8 cellular contexts compared by ENCODE assay signal in genomic region chr19:12800344-12800732, GRCh38. TPM values are rescaled to one million over a fixed set of nuclear protein-coding genes. Genes with fewer than 3 reads are reported as not detected.
A peak's percentile ranks its signal among the peaks of the same experiment; 100 is the strongest.
DNase-seq lines count a peak whose midpoint lies in the region; ATAC-seq and TF ChIP-seq lines count a peak whose summit lies in the region.
"Had no signal": no experiment of that assay in that cellular context is flagged by ENCODE, and none has a peak within 500 bp of the region (broad histone marks: within the 10 kb centered on the region; RNA-seq: fewer than 3 reads in every experiment).

No MANE protein-coding gene starts in this region.

- no peak for DNase-seq in activated CD4-positive, alpha-beta T cell treated with anti-CD3 and anti-CD28 coated beads for 36 hours
- DNase-seq in activated CD4-positive, alpha-beta T cell treated with anti-CD3 and anti-CD28 coated beads for 1 hour, result no peak
- DNase-seq in endodermal cell, result no peak
- no peak for DNase-seq in stimulated activated effector memory CD8-positive, alpha-beta T cell treated with anti-CD3 and anti-CD28 coated beads, Interleukin-12 subunit alpha, Interleukin-12 subunit beta, amount 100 ng/mL, for 72 hours (ENCODE audit: low spot score in 2 of 2)
- no peak for DNase-seq in GM20000 (ENCODE audit: low spot score)
- no peak for DNase-seq in GM10266 (ENCODE audit: extremely low spot score)

- no peaks in the 10 kb centered on the region for H3K27me3 Mint-ChIP-seq in activated CD4-positive, alpha-beta T cell treated with anti-CD3 and anti-CD28 coated beads for 36 hours
- peaks cover 6% of the 10 kb centered on the region for H3K27me3 Mint-ChIP-seq in endodermal cell (ENCODE audit: insufficient read depth)

- H3K27ac Mint-ChIP-seq in activated CD4-positive, alpha-beta T cell treated with anti-CD3 and anti-CD28 coated beads for 36 hours, result no peak overlapping the region
- no peak overlapping the region for H3K27ac Mint-ChIP-seq in endodermal cell
- peak overlapping the region; percentile 88 for H3K27ac Mint-ChIP-seq in stimulated activated effector memory CD8-positive, alpha-beta T cell treated with anti-CD3 and anti-CD28 coated beads, Interleukin-12 subunit alpha, Interleukin-12 subunit beta, amount 100 ng/mL, for 72 hours

- H3K9me3 Mint-ChIP-seq in activated CD4-positive, alpha-beta T cell treated with anti-CD3 and anti-CD28 coated beads for 36 hours (ENCODE audit: low read depth), result no peaks in the 10 kb centered on the region
- H3K9me3 Mint-ChIP-seq in endodermal cell, result no peaks in the 10 kb centered on the region
- H3K9me3 Mint-ChIP-seq in stimulated activated effector memory CD8-positive, alpha-beta T cell treated with anti-CD3 and anti-CD28 coated beads, Interleukin-12 subunit alpha, Interleukin-12 subunit beta, amount 100 ng/mL, for 72 hours, result no peaks in the 10 kb centered on the region

- H3K4me1 ChIP-seq in endodermal cell (ENCODE audit: control insufficient read depth, insufficient read depth, low read length), result peaks cover 8% of the 10 kb centered on the region

- no peak overlapping the region for H3K27ac ChIP-seq in endodermal cell (ENCODE audit: low read depth, low read length)
- H3K27ac ChIP-seq: A549, epithelial cell of prostate had no signal

- TF ChIP-seq CTCF in endodermal cell (conservative IDR thresholded peaks at IDR 0.05) (no peak), GM20000 (IDR thresholded peaks at IDR 0.05; ENCODE audit: extremely low read depth, missing control alignments) (no peak), GM10266 (IDR thresholded peaks at IDR 0.05; ENCODE audit: control insufficient read depth, insufficient read depth, low read depth, missing control alignments) (no peak)

- peak overlapping the region; percentile 86 for H3K9ac ChIP-seq in endodermal cell (ENCODE audit: extremely low read depth, low read length, poor library complexity, severe bottlenecking)

- intact Hi-C loops in activated CD4-positive, alpha-beta T cell treated with anti-CD3 and anti-CD28 coated beads for 36 hours (cut with DNase I, micrococcal nuclease), result loop anchor here in 1 of 2 experiments (5.0 kb wide), 1 partner anchor 47 kb away; no protein-coding TSS in a partner anchor

- peak overlapping the region; percentile 87 for H3K4me3 Mint-ChIP-seq in activated CD4-positive, alpha-beta T cell treated with anti-CD3 and anti-CD28 coated beads for 36 hours
- H3K4me3 Mint-ChIP-seq in endodermal cell, result peak overlapping the region; percentile 89
- peak overlapping the region; percentile 86 for H3K4me3 Mint-ChIP-seq in stimulated activated effector memory CD8-positive, alpha-beta T cell treated with anti-CD3 and anti-CD28 coated beads, Interleukin-12 subunit alpha, Interleukin-12 subunit beta, amount 100 ng/mL, for 72 hours

- peaks cover 31% of the 10 kb centered on the region for H3K4me1 Mint-ChIP-seq in activated CD4-positive, alpha-beta T cell treated with anti-CD3 and anti-CD28 coated beads for 36 hours
- peaks cover 19% of the 10 kb centered on the region for H3K4me1 Mint-ChIP-seq in endodermal cell
- H3K4me1 Mint-ChIP-seq in stimulated activated effector memory CD8-positive, alpha-beta T cell treated with anti-CD3 and anti-CD28 coated beads, Interleukin-12 subunit alpha, Interleukin-12 subunit beta, amount 100 ng/mL, for 72 hours, result peaks cover 29% of the 10 kb centered on the region

- no peaks in the 10 kb centered on the region for H3K9me3 ChIP-seq in endodermal cell (ENCODE audit: control insufficient read depth, low read length)
- H3K9me3 ChIP-seq: A549 had no signal

- H3K27me3 ChIP-seq in endodermal cell (ENCODE audit: control insufficient read depth, insufficient read depth, low read length, poor library complexity, severe bottlenecking), result no peaks in the 10 kb centered on the region

- POLR2A ChIA-PET in activated CD4-positive, alpha-beta T cell treated with anti-CD3 and anti-CD28 coated beads for 36 hours (lab: Charles Lee), result interaction anchor here (0.7 kb wide), 1 partner anchor 22 kb away, joined by 6 read pairs; no protein-coding TSS in a partner anchor

- ATAC-seq in activated CD4-positive, alpha-beta T cell treated with anti-CD3 and anti-CD28 coated beads for 36 hours, result no peak
- ATAC-seq in stimulated activated effector memory CD8-positive, alpha-beta T cell treated with anti-CD3 and anti-CD28 coated beads, Interleukin-12 subunit alpha, Interleukin-12 subunit beta, amount 100 ng/mL, for 72 hours, result no peak
- ATAC-seq: A549 had no signal

- 82 to 93% methylated on average over 2 to 3 of the region's 3 CpGs for WGBS in endodermal cell (ENCODE audit: insufficient coverage in 1 of 2, insufficient read length in 1 of 2), 2 experiments

- CTCF ChIA-PET in activated CD4-positive, alpha-beta T cell treated with anti-CD3 and anti-CD28 coated beads for 36 hours (lab: Charles Lee), result interaction anchor here (0.7 to 15.0 kb wide), 5 partner anchors 23 to 165 kb away, joined by 4 to 451 read pairs (median 4); partner anchors contain the start of gene HOOK2

- H3K36me3 Mint-ChIP-seq in activated CD4-positive, alpha-beta T cell treated with anti-CD3 and anti-CD28 coated beads for 36 hours (ENCODE audit: low read depth), result peaks cover 18% of the 10 kb centered on the region
- peaks cover 15% of the 10 kb centered on the region for H3K36me3 Mint-ChIP-seq in endodermal cell (ENCODE audit: low read depth)
- peaks cover 55% of the 10 kb centered on the region for H3K36me3 Mint-ChIP-seq in stimulated activated effector memory CD8-positive, alpha-beta T cell treated with anti-CD3 and anti-CD28 coated beads, Interleukin-12 subunit alpha, Interleukin-12 subunit beta, amount 100 ng/mL, for 72 hours

- peaks cover 22% of the 10 kb centered on the region for H3K36me3 ChIP-seq in endodermal cell (ENCODE audit: control insufficient read depth, insufficient read depth, low read length)

- H3K4me3 ChIP-seq in endodermal cell (ENCODE audit: low read length), result peak overlapping the region; percentile 91
- H3K4me3 ChIP-seq: A549 had no signal

RNA-seq across cellular contexts. Expression of gene PRDX2, which starts 1.3 kb away (rescaled TPM):
- 100 to 1,000 TPM; 261 to 325 TPM for total RNA-seq in activated CD4-positive, alpha-beta T cell treated with anti-CD3 and anti-CD28 coated beads for 36 hours
- total RNA-seq in endodermal cell, result 100 to 1,000 TPM; 429 to 507 TPM
- polyA plus RNA-seq in endodermal cell (2013, experiment 1 of 2), result 440 TPM
- polyA plus RNA-seq in endodermal cell (2013, experiment 2 of 2), result 394 TPM

RNA-seq across cellular contexts. Expression of gene THSD8, which starts 1.5 kb away (rescaled TPM):
- total RNA-seq in activated CD4-positive, alpha-beta T cell treated with anti-CD3 and anti-CD28 coated beads for 36 hours, result 10 to 100 TPM; 31.0 to 48.2 TPM
- total RNA-seq in endodermal cell, result 10 to 100 TPM; 34.4 to 57.4 TPM
- 12.7 TPM for polyA plus RNA-seq in endodermal cell (2013, experiment 1 of 2)
- polyA plus RNA-seq in endodermal cell (2013, experiment 2 of 2), result 17.6 TPM

RNA-seq across cellular contexts. Expression of gene RNASEH2A, which starts 6.0 kb away (rescaled TPM):
- 10 to 100 TPM; 27.0 to 51.1 TPM for total RNA-seq in activated CD4-positive, alpha-beta T cell treated with anti-CD3 and anti-CD28 coated beads for 36 hours
- total RNA-seq in endodermal cell, result 10 to 100 TPM; 51.0 to 97.1 TPM
- polyA plus RNA-seq in endodermal cell (2013, experiment 1 of 2), result 68.6 TPM
- 58.0 TPM for polyA plus RNA-seq in endodermal cell (2013, experiment 2 of 2)

RNA-seq across cellular contexts. Expression of gene JUNB, which starts 9.1 kb away (rescaled TPM):
- total RNA-seq in activated CD4-positive, alpha-beta T cell treated with anti-CD3 and anti-CD28 coated beads for 36 hours, result 100 to 1,000 TPM; 375 to 412 TPM
- 1 to 10 TPM; 6.7 to 7.2 TPM for total RNA-seq in endodermal cell
- 7.7 TPM for polyA plus RNA-seq in endodermal cell (2013, experiment 1 of 2)
- polyA plus RNA-seq in endodermal cell (2013, experiment 2 of 2), result 9.9 TPM

RNA-seq across cellular contexts. Expression of gene HOOK2, which starts 25.0 kb away (rescaled TPM):
- 10 to 100 TPM; 20.4 to 20.9 TPM for total RNA-seq in activated CD4-positive, alpha-beta T cell treated with anti-CD3 and anti-CD28 coated beads for 36 hours
- 100 to 1,000 TPM in 1 of 2 donors, 10 to 100 TPM in 1; 82.1 to 103 TPM for total RNA-seq in endodermal cell
- polyA plus RNA-seq in endodermal cell (2013, experiment 1 of 2), result 28.9 TPM
- 23.8 TPM for polyA plus RNA-seq in endodermal cell (2013, experiment 2 of 2)
